In the genomic region with DNA sequence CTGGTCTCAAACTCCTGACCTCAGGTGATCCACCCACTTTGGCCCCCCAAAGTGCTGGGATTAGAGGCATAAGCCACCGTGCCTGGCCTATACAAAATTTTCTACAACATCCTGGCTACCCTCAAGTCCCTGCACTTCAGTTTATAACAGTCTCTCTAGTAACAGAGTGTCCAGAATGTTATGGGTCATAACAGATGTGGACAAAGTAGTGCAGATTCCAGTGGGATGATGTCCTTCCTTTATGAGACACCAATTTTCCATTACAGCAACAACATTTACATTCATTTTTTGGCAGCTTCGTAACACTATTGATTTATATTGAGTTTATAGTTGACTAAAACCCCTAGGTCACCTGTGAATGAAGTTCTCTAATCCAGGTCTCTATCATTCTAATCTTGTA, we compare ENCODE assay signal across 33 cellular contexts.
"Had no signal": no experiment of that assay in that cellular context is flagged by ENCODE, and none has a peak within 500 bp of the region (broad histone marks: within the 10 kb centered on the region; RNA-seq: fewer than 3 reads in every experiment).

No MANE protein-coding gene starts in this region.

- H3K27me3 Mint-ChIP-seq: activated CD4-positive, alpha-beta memory T cell treated with anti-CD3 and anti-CD28 coated beads, Interleukin-2, amount 10 ng/mL, durations not matched to agents 7 days and 5 days; activated CD8-positive, alpha-beta memory T cell treated with anti-CD3 and anti-CD28 coated beads, Interleukin-2, amount 10 ng/mL, durations not matched to agents 7 days and 5 days; activated naive CD4-positive, alpha-beta T cell treated with anti-CD3 and anti-CD28 coated beads, Interleukin-2, amount 10 ng/mL, durations not matched to agents 7 days and 5 days; activated naive CD8-positive, alpha-beta T cell; activated naive CD8-positive, alpha-beta T cell treated with anti-CD3 and anti-CD28 coated beads, Interleukin-2, amount 50 U/mL, for 24 hours; central memory CD8-positive, alpha-beta T cell had no signal

- H3K4me3 Mint-ChIP-seq: activated CD4-positive, alpha-beta memory T cell treated with anti-CD3 and anti-CD28 coated beads, Interleukin-2, amount 10 ng/mL, durations not matched to agents 7 days and 5 days; activated CD8-positive, alpha-beta memory T cell treated with anti-CD3 and anti-CD28 coated beads, Interleukin-2, amount 10 ng/mL, durations not matched to agents 7 days and 5 days; activated naive CD4-positive, alpha-beta T cell treated with anti-CD3 and anti-CD28 coated beads, Interleukin-2, amount 10 ng/mL, durations not matched to agents 7 days and 5 days; activated naive CD8-positive, alpha-beta T cell; activated naive CD8-positive, alpha-beta T cell treated with anti-CD3 and anti-CD28 coated beads, Interleukin-2, amount 50 U/mL, for 24 hours; central memory CD8-positive, alpha-beta T cell had no signal

- H3K27ac ChIP-seq: brain microvascular endothelial cell, cardiac muscle cell, Peyer's patch, SK-N-MC, WERI-Rb-1 had no signal

- ATAC-seq: activated CD8-positive, alpha-beta memory T cell treated with anti-CD3 and anti-CD28 coated beads, Interleukin-2, amount 10 ng/mL, durations not matched to agents 7 days and 5 days; activated naive CD8-positive, alpha-beta T cell treated with anti-CD3 and anti-CD28 coated beads, Interleukin-2, amount 50 U/mL, for 24 hours; PC-3; Right ventricle myocardium inferior had no signal

- DNase-seq: activated CD4-positive, alpha-beta memory T cell treated with anti-CD3 and anti-CD28 coated beads, Interleukin-2, amount 10 ng/mL, durations not matched to agents 7 days and 5 days; activated CD4-positive, alpha-beta T cell treated with anti-CD3 and anti-CD28 coated beads for 1 hour; activated CD4-positive, alpha-beta T cell treated with anti-CD3 and anti-CD28 coated beads for 48 hours; activated CD4-positive, CD25-positive, alpha-beta regulatory T cell; activated CD8-positive, alpha-beta memory T cell treated with anti-CD3 and anti-CD28 coated beads for 24 hours; activated CD8-positive, alpha-beta memory T cell treated with anti-CD3 and anti-CD28 coated beads, Interleukin-2, amount 10 ng/mL, durations not matched to agents 7 days and 5 days; activated CD8-positive, alpha-beta memory T cell treated with anti-CD3 and anti-CD28 coated beads, Interleukin-2, amount 50 U/mL, for 48 hours; activated effector memory CD4-positive, alpha-beta T cell treated with Interleukin-2 at 50 U/mL for 16 hours; activated naive CD4-positive, alpha-beta T cell treated with anti-CD3 and anti-CD28 coated beads, Interleukin-2, amount 10 ng/mL, durations not matched to agents 7 days and 5 days; activated naive CD8-positive, alpha-beta T cell treated with anti-CD3 and anti-CD28 coated beads, Interleukin-2, amount 50 U/mL, for 24 hours; activated T-cell treated with anti-CD3 and anti-CD28 coated beads, Interleukin-2, amount 50 U/mL, for 48 hours; aorta; brain microvascular endothelial cell; Kasumi-1; KG1; NCI-H1092 treated with DMSO at 0.1 percent for 48 hours; NCI-H1417; NCI-H146; NCI-H187; NCI-H2081; NCI-H345; NCI-H524 treated with DMSO at 0.1 percent for 48 hours; PC-3; Peyer's patch; RPMI8226; SIG-M5; T1000; WERI-Rb-1 had no signal

- H3K4me1 Mint-ChIP-seq: activated CD4-positive, alpha-beta memory T cell treated with anti-CD3 and anti-CD28 coated beads, Interleukin-2, amount 10 ng/mL, durations not matched to agents 7 days and 5 days; activated CD8-positive, alpha-beta memory T cell treated with anti-CD3 and anti-CD28 coated beads, Interleukin-2, amount 10 ng/mL, durations not matched to agents 7 days and 5 days; activated naive CD4-positive, alpha-beta T cell treated with anti-CD3 and anti-CD28 coated beads, Interleukin-2, amount 10 ng/mL, durations not matched to agents 7 days and 5 days; activated naive CD8-positive, alpha-beta T cell treated with anti-CD3 and anti-CD28 coated beads, Interleukin-2, amount 50 U/mL, for 24 hours; central memory CD8-positive, alpha-beta T cell had no signal

- H3K36me3 ChIP-seq: brain microvascular endothelial cell, cardiac muscle cell, Peyer's patch, WERI-Rb-1 had no signal

- H3K27ac Mint-ChIP-seq: activated CD4-positive, alpha-beta memory T cell treated with anti-CD3 and anti-CD28 coated beads, Interleukin-2, amount 10 ng/mL, durations not matched to agents 7 days and 5 days; activated CD8-positive, alpha-beta memory T cell treated with anti-CD3 and anti-CD28 coated beads, Interleukin-2, amount 10 ng/mL, durations not matched to agents 7 days and 5 days; activated naive CD4-positive, alpha-beta T cell treated with anti-CD3 and anti-CD28 coated beads, Interleukin-2, amount 10 ng/mL, durations not matched to agents 7 days and 5 days; activated naive CD8-positive, alpha-beta T cell; activated naive CD8-positive, alpha-beta T cell treated with anti-CD3 and anti-CD28 coated beads, Interleukin-2, amount 50 U/mL, for 24 hours had no signal

- H3K4me1 ChIP-seq: Peyer's patch had no signal

- H3K27me3 ChIP-seq: brain microvascular endothelial cell, cardiac muscle cell, Peyer's patch had no signal

- H3K4me3 ChIP-seq: cardiac muscle cell, Peyer's patch, SK-N-MC had no signal

- H3K9me3 ChIP-seq: Peyer's patch had no signal

- H3K36me3 Mint-ChIP-seq: activated CD8-positive, alpha-beta memory T cell treated with anti-CD3 and anti-CD28 coated beads, Interleukin-2, amount 10 ng/mL, durations not matched to agents 7 days and 5 days; activated naive CD4-positive, alpha-beta T cell treated with anti-CD3 and anti-CD28 coated beads, Interleukin-2, amount 10 ng/mL, durations not matched to agents 7 days and 5 days; activated naive CD8-positive, alpha-beta T cell had no signal
